ENCODE assay signal across 24 cellular contexts in the genomic region with DNA sequence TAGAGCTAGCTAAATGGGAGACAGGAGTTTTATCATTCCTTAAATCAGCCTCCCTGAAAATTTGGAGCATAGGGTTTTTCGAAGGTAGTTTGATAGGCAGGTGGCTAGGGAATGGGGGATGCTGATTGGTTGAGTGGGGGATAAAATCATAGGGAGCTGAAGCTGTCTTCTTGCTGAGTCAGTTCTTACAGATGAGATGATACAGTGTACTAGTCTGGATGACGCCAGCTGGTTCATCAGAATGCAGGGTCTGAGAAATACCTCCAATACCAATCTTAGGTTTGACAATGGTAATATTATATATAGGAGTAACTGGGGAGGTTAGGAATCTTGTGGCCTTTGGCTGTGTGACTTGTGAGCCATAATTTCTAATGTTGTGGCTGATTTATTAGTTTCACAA.
"Had no signal": no experiment of that assay in that cellular context is flagged by ENCODE, and none has a peak within 500 bp of the region (broad histone marks: within the 10 kb centered on the region; RNA-seq: fewer than 3 reads in every experiment).

No MANE protein-coding gene starts in this region.

- H3K27me3 ChIP-seq: colonic mucosa, esophagus squamous epithelium, gastrocnemius medialis, heart right ventricle, left lung had no signal

- H3K27ac ChIP-seq: colonic mucosa, epithelial cell of prostate, esophagus squamous epithelium, gastrocnemius medialis, heart right ventricle, left lung, lower lobe of right lung had no signal

- H3K4me3 ChIP-seq: colonic mucosa, esophagus squamous epithelium, gastrocnemius medialis, heart right ventricle, left lung, lower lobe of right lung, mucosa of descending colon had no signal

- H3K4me3 Mint-ChIP-seq: dendritic cell treated with granulocyte-macrophage colony-stimulating factor and Interleukin-4, amounts not matched to agents 40 ng/mL and 50 ng/mL, for 4 days; effector memory CD8-positive, alpha-beta T cell; endodermal cell; mesothelial cell of epicardium had no signal

- DNase-seq: colonic mucosa; cortex of kidney; effector CD8-positive, alpha-beta T cell; effector memory CD8-positive, alpha-beta T cell; endodermal cell; erythroblast; esophagus squamous epithelium; foreskin fibroblast; foreskin melanocyte; gastrocnemius medialis; glutamatergic neuron; head of caudate nucleus; heart right ventricle; hippocampal formation; left cardiac atrium; left ventricle myocardium superior; lower lobe of right lung; mesenchymal stem cell; mucosa of descending colon had no signal

- H3K27me3 Mint-ChIP-seq: dendritic cell treated with granulocyte-macrophage colony-stimulating factor and Interleukin-4, amounts not matched to agents 40 ng/mL and 50 ng/mL, for 4 days; effector memory CD8-positive, alpha-beta T cell had no signal

- H3K9me3 Mint-ChIP-seq: dendritic cell treated with granulocyte-macrophage colony-stimulating factor and Interleukin-4, amounts not matched to agents 40 ng/mL and 50 ng/mL, for 4 days; endodermal cell had no signal

- H3K4me1 Mint-ChIP-seq: endodermal cell had no signal

- H3K36me3 ChIP-seq: colonic mucosa, esophagus squamous epithelium, gastrocnemius medialis, heart right ventricle, left lung, lower lobe of right lung had no signal

- H3K4me1 ChIP-seq: colonic mucosa, esophagus squamous epithelium, gastrocnemius medialis, heart right ventricle, left lung, lower lobe of right lung had no signal

- ATAC-seq: effector memory CD8-positive, alpha-beta T cell; esophagus mucosa; gastrocnemius medialis; heart right ventricle; left cardiac atrium; left lung; left ventricle myocardium superior; lower lobe of right lung; mucosa of descending colon had no signal

- H3K9me3 ChIP-seq: colonic mucosa, esophagus squamous epithelium, gastrocnemius medialis, left lung, lower lobe of right lung, mucosa of descending colon had no signal

- H3K27ac Mint-ChIP-seq: dendritic cell treated with granulocyte-macrophage colony-stimulating factor and Interleukin-4, amounts not matched to agents 40 ng/mL and 50 ng/mL, for 4 days; effector memory CD8-positive, alpha-beta T cell; endodermal cell; mesothelial cell of epicardium had no signal
